17 cellular contexts compared by ENCODE assay signal in genomic region chr1:26546819-26547218, GRCh38. TPM values are rescaled to one million over a fixed set of nuclear protein-coding genes. Genes with fewer than 3 reads are reported as not detected.
DNase-seq lines count a peak whose midpoint lies in the region; ATAC-seq, FAIRE-seq and TF ChIP-seq lines count a peak whose summit lies in the region.
"Had no signal": no experiment of that assay in that cellular context is flagged by ENCODE, and none has a peak within 500 bp of the region (broad histone marks: within the 10 kb centered on the region; RNA-seq: fewer than 3 reads in every experiment).

No MANE protein-coding gene starts in this region.

- no peak for TF ChIP-seq POLR2A in GM12878 (IDR thresholded peaks at IDR 0.05; ENCODE audit: low read depth, low read length)

- H3K9ac ChIP-seq in Karpas-422 (ENCODE audit: low read length): peak overlapping the region; percentile 97
- peak overlapping the region; percentile 86 for H3K9ac ChIP-seq in GM12878 (ENCODE audit: control insufficient read depth, insufficient read depth, low read length)

- H2AFZ ChIP-seq in Karpas-422 (ENCODE audit: low read length): no peak overlapping the region
- H2AFZ ChIP-seq in GM12878 (ENCODE audit: control insufficient read depth, low read depth, low read length): no peak overlapping the region
- H2AFZ ChIP-seq in osteoblast (ENCODE audit: low read length): no peak overlapping the region

- no peaks in the 10 kb centered on the region for H3K9me3 Mint-ChIP-seq in activated CD4-positive, alpha-beta T cell treated with anti-CD3 and anti-CD28 coated beads, Interleukin-2, amount 10 ng/mL, durations not matched to agents 24 days and 14 days

- H3K27ac Mint-ChIP-seq in activated CD4-positive, alpha-beta T cell treated with anti-CD3 and anti-CD28 coated beads, Interleukin-2, amount 10 ng/mL, durations not matched to agents 24 days and 14 days: peak overlapping the region; percentile 89

- peak overlapping the region; percentile 83 for H3K4me3 Mint-ChIP-seq in activated CD4-positive, alpha-beta T cell treated with anti-CD3 and anti-CD28 coated beads, Interleukin-2, amount 10 ng/mL, durations not matched to agents 24 days and 14 days

- ATAC-seq in GM12878 (no peak), GM21825 (IDR thresholded peaks at IDR 0.05; ENCODE audit: unreplicated experiment) (no peak), HG03045 (IDR thresholded peaks at IDR 0.05; ENCODE audit: unreplicated experiment) (no peak)
- ATAC-seq: A549, left ventricle myocardium superior had no signal

- no peaks in the 10 kb centered on the region for H3K9me3 ChIP-seq in Karpas-422 (ENCODE audit: low read length)
- no peaks in the 10 kb centered on the region for H3K9me3 ChIP-seq in GM12878 (replicated peaks; ENCODE audit: control insufficient read depth, insufficient read depth, low read length)
- H3K9me3 ChIP-seq in osteoblast (ENCODE audit: low read depth, low read length): no peaks in the 10 kb centered on the region
- H3K9me3 ChIP-seq in HAP-1: no peaks in the 10 kb centered on the region
- H3K9me3 ChIP-seq: A549, ovary, tibial nerve had no signal

- intact Hi-C loops in activated CD4-positive, alpha-beta T cell treated with anti-CD3 and anti-CD28 coated beads, Interleukin-2, amount 10 ng/mL, durations not matched to agents 24 days and 14 days (cut with micrococcal nuclease): no loop called here
- intact Hi-C loops in GM12878 (cut with micrococcal nuclease; ENCODE audit: unreplicated experiment): no loop called here

- CTCF ChIA-PET in GM12878 (lab: Yijun Ruan, JAX): interaction anchor here (0.6 to 3.5 kb wide), 8 partner anchors 8 to 56 kb away, joined by 3 to 21 read pairs (median 3); no protein-coding TSS in a partner anchor

- peak overlapping the region; percentile 93 for H3K4me3 ChIP-seq in Karpas-422 (ENCODE audit: low read length)
- peak overlapping the region; percentile 95 for H3K4me3 ChIP-seq in GM12878
- no peak overlapping the region for H3K4me3 ChIP-seq in osteoblast (ENCODE audit: insufficient read depth, low read length)
- no peak overlapping the region for H3K4me3 ChIP-seq in HAP-1
- H3K4me3 ChIP-seq: A549, ovary had no signal

- H3K9me2 ChIP-seq in Karpas-422 (replicated peaks; ENCODE audit: insufficient read depth, low read length): no peaks in the 10 kb centered on the region

- TF ChIP-seq CTCF in GM12878 (IDR thresholded peaks at IDR 0.05 in 2 of 3, conservative IDR thresholded peaks at IDR 0.05 in 1 of 3; ENCODE audit: control insufficient read depth in 2 of 3, extremely low read depth in 1 of 3, insufficient read depth in 1 of 3, low read depth in 3 of 3, low read length in 3 of 3) (no peak), osteoblast (IDR thresholded peaks at IDR 0.05; ENCODE audit: extremely low read depth, low read depth, low read length) (no peak)

- SMC1A ChIA-PET in GM12878 (lab: Charles Lee; ENCODE audit: uncharacterized antibody, unreplicated experiment): interaction anchor here (1.0 to 2.4 kb wide), 4 partner anchors 9 to 36 kb away, joined by 3 to 6 read pairs (median 4); no protein-coding TSS in a partner anchor

- RAD21 ChIA-PET in GM12878 (lab: Charles Lee; ENCODE audit: unreplicated experiment): no interaction called here

- TF ChIP-seq EP300 in GM12878 (IDR thresholded peaks at IDR 0.05; ENCODE audit: borderline replicate concordance in 1 of 2, control insufficient read depth in 1 of 2, low read depth in 2 of 2, low read length in 2 of 2): no peak

- peak; percentile 56 for DNase-seq in activated CD4-positive, alpha-beta T cell treated with anti-CD3 and anti-CD28 coated beads, Interleukin-2, amount 10 ng/mL, durations not matched to agents 24 days and 14 days
- no peak for DNase-seq in activated CD4-positive, alpha-beta T cell treated with anti-CD3 and anti-CD28 coated beads, Interleukin-2, amount 50 U/mL, for 1 hour
- DNase-seq in Karpas-422: no peak
- DNase-seq in GM12878 (ENCODE audit: low read depth, low spot score): no peak
- peak; percentile 35 for DNase-seq in osteoblast (ENCODE audit: insufficient read length, low spot score, missing footprints)
- no peak for DNase-seq in HAP-1 (ENCODE audit: low spot score in 2 of 2)
- DNase-seq: caudate nucleus, KG1, left ventricle myocardium superior, NCI-H1694 treated with DMSO at 0.1 percent for 48 hours, NCI-H526 treated with DMSO at 0.1 percent for 48 hours, ovary, Right ventricle myocardium superior had no signal

- H3K4me1 Mint-ChIP-seq in activated CD4-positive, alpha-beta T cell treated with anti-CD3 and anti-CD28 coated beads, Interleukin-2, amount 10 ng/mL, durations not matched to agents 24 days and 14 days: peaks cover 57% of the 10 kb centered on the region

- FAIRE-seq in GM12878 (lab: Jason Lieb, UNC): no peak
- FAIRE-seq: A549 had no signal

- 88% methylated on average over 7 of the region's 7 CpGs for WGBS in GM12878 (ENCODE audit: insufficient coverage, insufficient replicate concordance, low lambda C conversion rate, missing lambda C conversion rate)

- H3K4me1 ChIP-seq in Karpas-422 (ENCODE audit: low read length): peaks cover 48% of the 10 kb centered on the region
- H3K4me1 ChIP-seq in GM12878 (ENCODE audit: control insufficient read depth, insufficient read depth, low read length): peaks cover 48% of the 10 kb centered on the region
- H3K4me1 ChIP-seq in osteoblast (ENCODE audit: insufficient read depth, low read length): peaks cover 9% of the 10 kb centered on the region
- no peaks in the 10 kb centered on the region for H3K4me1 ChIP-seq in HAP-1

- H3K36me3 ChIP-seq in Karpas-422 (ENCODE audit: insufficient read depth, low read length) (peaks cover 14% of the 10 kb centered on the region; the same call in 1 of the 2 replicates), GM12878 (ENCODE audit: control insufficient read depth in 2 of 2, insufficient read depth in 2 of 2, low read length in 1 of 2) (peaks cover 11 to 16% of the 10 kb centered on the region in 2 experiments), osteoblast (ENCODE audit: insufficient read depth, low read length) (no peaks in the 10 kb centered on the region), HAP-1 (replicated peaks) (no peaks in the 10 kb centered on the region)
- H3K36me3 ChIP-seq: ovary had no signal

- H3K79me2 ChIP-seq in Karpas-422 (ENCODE audit: low read length): peaks cover 33% of the 10 kb centered on the region
- H3K79me2 ChIP-seq in GM12878 (ENCODE audit: control insufficient read depth, insufficient read depth, low read length): peaks cover 53% of the 10 kb centered on the region
- H3K79me2 ChIP-seq in osteoblast (ENCODE audit: insufficient read depth, low read length): no peaks in the 10 kb centered on the region

- H3K27me3 Mint-ChIP-seq in activated CD4-positive, alpha-beta T cell treated with anti-CD3 and anti-CD28 coated beads, Interleukin-2, amount 10 ng/mL, durations not matched to agents 24 days and 14 days: no peaks in the 10 kb centered on the region

- POLR2A ChIA-PET in GM12878 (lab: Charles Lee): interaction anchor here (0.9 to 1.2 kb wide), 4 partner anchors 9 to 44 kb away, joined by 3 to 5 read pairs (median 3); no protein-coding TSS in a partner anchor

- H3K27ac ChIP-seq in Karpas-422 (ENCODE audit: low read length) (peak overlapping the region; percentile 65), GM12878 (ENCODE audit: control insufficient read depth, insufficient read depth) (peak overlapping the region; percentile 89), osteoblast (ENCODE audit: low read depth, low read length) (no peak overlapping the region)
- H3K27ac ChIP-seq: A549, ovary had no signal

- H4K20me1 ChIP-seq in Karpas-422 (ENCODE audit: insufficient read depth, low read depth, low read length) (no peaks in the 10 kb centered on the region), GM12878 (ENCODE audit: control insufficient read depth, insufficient read depth) (no peaks in the 10 kb centered on the region), osteoblast (ENCODE audit: insufficient read depth, low read length) (no peaks in the 10 kb centered on the region)

- peaks cover 59% of the 10 kb centered on the region for H3K36me3 Mint-ChIP-seq in activated CD4-positive, alpha-beta T cell treated with anti-CD3 and anti-CD28 coated beads, Interleukin-2, amount 10 ng/mL, durations not matched to agents 24 days and 14 days (ENCODE audit: low read depth)

- in situ Hi-C loops in GM12878 (cut with MboI): no loop called here
- in situ Hi-C loops in HAP-1 (cut with MboI; ENCODE audit: low sequenced_read_pairs): no loop called here

- no peak for TF ChIP-seq RAD21 in GM12878 (IDR thresholded peaks at IDR 0.05; ENCODE audit: insufficient read depth, low read depth, low read length)

- H3K4me2 ChIP-seq in Karpas-422 (ENCODE audit: low read depth, low read length, poor library complexity, severe bottlenecking): peak overlapping the region; percentile 81
- peak overlapping the region; percentile 86 for H3K4me2 ChIP-seq in GM12878 (ENCODE audit: control insufficient read depth, insufficient read depth)
- H3K4me2 ChIP-seq in osteoblast (ENCODE audit: insufficient read depth, low read length): no peak overlapping the region
- H3K4me2 ChIP-seq: A549 had no signal

- BruUV-seq in GM12878 (replicated peaks; lab: Mats Ljungman, UMichigan): no TSS peak

- H3K27me3 ChIP-seq in Karpas-422 (ENCODE audit: low read length): no peaks in the 10 kb centered on the region
- no peaks in the 10 kb centered on the region for H3K27me3 ChIP-seq in GM12878 (replicated peaks in 1 of 2; ENCODE audit: control insufficient read depth in 2 of 2, insufficient read depth in 2 of 2, low read length in 1 of 2)
- no peaks in the 10 kb centered on the region for H3K27me3 ChIP-seq in osteoblast (ENCODE audit: insufficient read depth, low read length)
- H3K27me3 ChIP-seq in HAP-1 (ENCODE audit: low read depth): no peaks in the 10 kb centered on the region
- H3K27me3 ChIP-seq: ovary, tibial nerve had no signal

RNA-seq across cellular contexts. Expression of gene RPS6KA1, which starts 17.3 kb away (rescaled TPM):
- 264 and 277 TPM in 2 replicates for total RNA-seq in activated CD4-positive, alpha-beta T cell treated with anti-CD3 and anti-CD28 coated beads, Interleukin-2, amount 10 ng/mL, durations not matched to agents 24 days and 14 days
- 85.3 and 106 TPM in 2 replicates for total RNA-seq in Karpas-422 (2014; rRNA removed; shearing (Covaris generic); ENCODE audit: low replicate concordance)
- 130 and 155 TPM in 2 replicates for total RNA-seq in GM12878 (2013; cell fraction: nucleolus; rRNA removed)
- total RNA-seq in GM12878 (2014; rRNA removed): 118 and 136 TPM in 2 replicates
- total RNA-seq in GM12878 (2014; rRNA removed; fragmentation: Illumina TruSeq; extraction: Trizol): 75.2 and 83.4 TPM in 2 replicates
- 115 and 116 TPM in 2 replicates for total RNA-seq in GM12878 (2021)
- polyA plus RNA-seq in GM12878 (2011; ENCODE audit: low read depth): 41.7 TPM
- 53.7 and 92.1 TPM in 2 replicates for polyA plus RNA-seq in GM12878 (2011; rRNA removed)
- polyA plus RNA-seq in GM12878 (2011; cell fraction: cytosol; rRNA removed): 108 and 121 TPM in 2 replicates
- 133 and 140 TPM in 2 replicates for polyA plus RNA-seq in GM12878 (2011; cell fraction: nucleus; rRNA removed)
- 80.5 and 83.0 TPM in 2 replicates for polyA plus RNA-seq in GM12878 (2012)
- polyA plus RNA-seq in GM12878 (2014; fragmentation: Illumina TruSeq; extraction: Trizol): 72.1 and 74.9 TPM in 2 replicates
- polyA plus RNA-seq in GM12878 (2014; fragmentation: Nextera tagmentation; extraction: Ambion mirVana): 1 to 10 TPM; 5.0 to 9.9 TPM
- polyA plus RNA-seq in GM12878 (2014; rRNA removed): 89.3 and 90.9 TPM in 2 replicates
- 100 to 1,000 TPM in 1 of 2 experiments, 10 to 100 TPM in 1; 99.4 to 106 TPM for polyA plus RNA-seq in GM12878 (2016; fragmentation: Nextera tagmentation; extraction: Ambion mirVana)
- polyA minus RNA-seq in GM12878 (2011; rRNA and poly(A)+ RNA removed): 110 and 170 TPM in 2 replicates
- 54.0 and 77.9 TPM in 2 replicates for polyA minus RNA-seq in GM12878 (2011; cell fraction: cytosol; rRNA and poly(A)+ RNA removed)
- 84.0 and 132 TPM in 2 replicates for polyA minus RNA-seq in GM12878 (2011; cell fraction: nucleus; rRNA and poly(A)+ RNA removed)
- 2.2 and 2.4 TPM in 2 replicates for total RNA-seq in osteoblast

Comparison
In these comparisons a context has a peak if more than half of its experiments do, and no peak if none do; other contexts are left out.
1. DNase-seq: peak in activated CD4-positive, alpha-beta T cell treated with anti-CD3 and anti-CD28 coated beads, Interleukin-2, amount 10 ng/mL, durations not matched to agents 24 days and 14 days (single experiment) and osteoblast (single experiment); none in activated CD4-positive, alpha-beta T cell treated with anti-CD3 and anti-CD28 coated beads, Interleukin-2, amount 50 U/mL, for 1 hour (single experiment), Karpas-422 (single experiment), GM12878 (single experiment) and HAP-1 (0 of 2).
2. H3K4me3 ChIP-seq: peak in Karpas-422 (single experiment) and GM12878 (single experiment); none in osteoblast (single experiment) and HAP-1 (single experiment).
3. RNA of gene RPS6KA1, which starts 17.3 kb away (total RNA-seq): 264 to 277 TPM in activated CD4-positive, alpha-beta T cell treated with anti-CD3 and anti-CD28 coated beads, Interleukin-2, amount 10 ng/mL, durations not matched to agents 24 days and 14 days, 75.2 to 155 TPM in GM12878 and 85.3 to 106 TPM in Karpas-422; 2.2 to 2.4 TPM in osteoblast; every median in the first group is over 10 times any median in the second.